In genomic region chr17:1110844-1111598, GRCh38 we compare ENCODE assay signal across 8 cellular contexts.
DNase-seq lines count a peak whose midpoint lies in the region; ATAC-seq and TF ChIP-seq lines count a peak whose summit lies in the region.

No MANE protein-coding gene starts in this region.

- DNase-seq in CD4-positive, alpha-beta T cell: no peak
- DNase-seq in HT1080 (ENCODE audit: low read depth): peak; percentile 98
- DNase-seq in WTC11 (ENCODE audit: low spot score): no peak
- DNase-seq in pons (ENCODE audit: low spot score): peak; percentile 48
- DNase-seq in NCI-H128 (lab: John Stamatoyannopoulos, UW; ENCODE audit: unreplicated experiment): no peak
- no peak for DNase-seq in D341Med (ENCODE audit: low spot score)

- no peaks in the 10 kb centered on the region for H3K9me3 Mint-ChIP-seq in CD4-positive, alpha-beta T cell
- no peaks in the 10 kb centered on the region for H3K9me3 Mint-ChIP-seq in WTC11

- no peak overlapping the region for H3K27ac ChIP-seq in CD4-positive, alpha-beta T cell (ENCODE audit: low read depth, low read length)
- H3K27ac ChIP-seq in gastroesophageal sphincter: peak overlapping the region; percentile 82 to 97 (median 92)

- H3K27ac Mint-ChIP-seq in CD4-positive, alpha-beta T cell: peak overlapping the region; percentile 84
- peak overlapping the region; percentile 27; the same call in 1 of the 2 replicates for H3K27ac Mint-ChIP-seq in WTC11

- peaks cover 49% of the 10 kb centered on the region for H3K4me1 Mint-ChIP-seq in CD4-positive, alpha-beta T cell (ENCODE audit: low read depth)
- peaks cover 41% of the 10 kb centered on the region for H3K4me1 Mint-ChIP-seq in WTC11

- TF ChIP-seq CTCF in CD4-positive, alpha-beta T cell (IDR thresholded peaks at IDR 0.05): no peak
- TF ChIP-seq CTCF in WTC11 (IDR thresholded peaks at IDR 0.05) (no peak), gastroesophageal sphincter (IDR thresholded peaks at IDR 0.05) (no peak)

- POLR2A ChIA-PET in CD4-positive, alpha-beta T cell (lab: Charles Lee): interaction anchor here (0.7 to 1.4 kb wide), 2 partner anchors 12 to 15 kb away, joined by 3 read pairs; no protein-coding TSS in a partner anchor
- POLR2A ChIA-PET in WTC11 (lab: Charles Lee): no interaction called here

- no peak for TF ChIP-seq EP300 in gastroesophageal sphincter (IDR thresholded peaks at IDR 0.05)

- no peaks in the 10 kb centered on the region for H3K27me3 Mint-ChIP-seq in CD4-positive, alpha-beta T cell
- H3K27me3 Mint-ChIP-seq in WTC11 (ENCODE audit: low read depth): peaks cover 12% of the 10 kb centered on the region

- H3K36me3 Mint-ChIP-seq in CD4-positive, alpha-beta T cell (ENCODE audit: low read depth): peaks cover under 1% of the 10 kb centered on the region
- H3K36me3 Mint-ChIP-seq in WTC11: no peaks in the 10 kb centered on the region

- H3K36me3 ChIP-seq in gastroesophageal sphincter: no peaks in the 10 kb centered on the region

- H3K4me1 ChIP-seq in gastroesophageal sphincter: peaks cover 8 to 78% (median 54%) of the 10 kb centered on the region in 3 donors

- ATAC-seq in CD4-positive, alpha-beta T cell (ENCODE audit: poor library complexity): no peak
- ATAC-seq in WTC11: no peak
- peak; percentile 52 for ATAC-seq in gastroesophageal sphincter
- ATAC-seq in GM18868 (IDR thresholded peaks at IDR 0.05; ENCODE audit: unreplicated experiment): no peak

- H3K27me3 ChIP-seq in CD4-positive, alpha-beta T cell (ENCODE audit: control insufficient read depth, insufficient read depth, low read length): no peaks in the 10 kb centered on the region
- no peaks in the 10 kb centered on the region for H3K27me3 ChIP-seq in gastroesophageal sphincter

- intact Hi-C loops in CD4-positive, alpha-beta T cell (cut with DNase I, micrococcal nuclease): no loop called here

- no peak for TF ChIP-seq POLR2A in gastroesophageal sphincter (IDR thresholded peaks at IDR 0.05)

- H3K4me3 Mint-ChIP-seq in CD4-positive, alpha-beta T cell: peak overlapping the region; percentile 87
- peak overlapping the region; percentile 8; the same call in 1 of the 2 replicates for H3K4me3 Mint-ChIP-seq in WTC11

- CTCF ChIA-PET in CD4-positive, alpha-beta T cell (lab: Charles Lee): interaction anchor here (1.0 kb wide), 1 partner anchor 11 kb away, joined by 3 read pairs; no protein-coding TSS in a partner anchor
- CTCF ChIA-PET in WTC11 (lab: Charles Lee): interaction anchor here (0.5 to 4.4 kb wide), 12 partner anchors 10 to 254 kb away, joined by 3 to 46 read pairs (median 4); partner anchors contain the start of gene TIMM22

- 17% methylated on average over 2 of the region's 19 CpGs; no CpG with 5 or more reads in 1 of the 2 donors for WGBS in gastroesophageal sphincter (ENCODE audit: low coverage in 1 of 2), 2 donors

- H3K9me3 ChIP-seq in CD4-positive, alpha-beta T cell (ENCODE audit: control insufficient read depth, low read length): no peaks in the 10 kb centered on the region
- no peaks in the 10 kb centered on the region for H3K9me3 ChIP-seq in gastroesophageal sphincter

- H3K4me3 ChIP-seq in gastroesophageal sphincter: no peak overlapping the region

TF ChIP-seq in WTC11, 78 proteins besides CTCF, POLR2A, EP300 and RAD21:
- TF ChIP-seq ZNF423 (CRISPR knock-in tag; IDR thresholded peaks at IDR 0.05) (no peak), ERG (CRISPR knock-in tag; IDR thresholded peaks at IDR 0.05) (no peak), JAZF1 (CRISPR knock-in tag; IDR thresholded peaks at IDR 0.05) (no peak), AFF4 (CRISPR knock-in tag; IDR thresholded peaks at IDR 0.05; ENCODE audit: borderline replicate concordance) (no peak), ZNF232 (CRISPR knock-in tag; IDR thresholded peaks at IDR 0.05) (no peak)

Comparison
In these comparisons a context has a peak if more than half of its experiments do, and no peak if none do; other contexts are left out.
1. DNase-seq: peak in HT1080 (single experiment) and pons (single experiment); none in CD4-positive, alpha-beta T cell (0 of 10), WTC11 (single experiment), NCI-H128 (single experiment) and D341Med (single experiment).